8 cellular contexts compared by ENCODE assay signal in genomic region chr22:19730662-19731360, GRCh38. TPM values are rescaled to one million over a fixed set of nuclear protein-coding genes. Genes with fewer than 3 reads are reported as not detected.
DNase-seq lines count a peak whose midpoint lies in the region; ATAC-seq and TF ChIP-seq lines count a peak whose summit lies in the region.

No MANE protein-coding gene starts in this region.

- H3K36me3 Mint-ChIP-seq in glutamatergic neuron (ENCODE audit: unreplicated experiment), result no peaks in the 10 kb centered on the region

- H3K36me3 ChIP-seq in ovary (no peaks in the 10 kb centered on the region), testis (ENCODE audit: low read depth, missing control alignments) (no peaks in the 10 kb centered on the region)

- intact Hi-C loops in ovary (cut with DNase I), result loop anchor here (2.0 to 5.0 kb wide), 4 partner anchors 180 to 286 kb away; partner anchors contain the start of gene ARVCF (in 1 of the 4)
- intact Hi-C loops in testis (cut with DNase I; ENCODE audit: low total_unique reads), result loop anchor here (5.0 kb wide), 1 partner anchor 181 kb away; no protein-coding TSS in a partner anchor

- peak; percentile 95 for TF ChIP-seq CTCF in glutamatergic neuron (IDR thresholded peaks at IDR 0.05; ENCODE audit: partially characterized antibody, unreplicated experiment)
- TF ChIP-seq CTCF in ovary (IDR thresholded peaks at IDR 0.05), result peak; percentile 89 to 97 (median 95)
- TF ChIP-seq CTCF in testis (IDR thresholded peaks at IDR 0.05), result peak; percentile 85 to 93 (median 91)

- peak overlapping the region; percentile 14; the same call in 1 of the 2 replicates for H3K4me3 ChIP-seq in GM08714 (ENCODE audit: low read length)
- H3K4me3 ChIP-seq in ovary, result no peak overlapping the region
- H3K4me3 ChIP-seq in testis, result peak overlapping the region in 1 of 2 donors; percentile 14

- H3K27me3 Mint-ChIP-seq in glutamatergic neuron (ENCODE audit: unreplicated experiment), result peaks cover 31% of the 10 kb centered on the region

- H3K4me3 Mint-ChIP-seq in glutamatergic neuron (ENCODE audit: unreplicated experiment), result peak overlapping the region; percentile 72

- no peaks in the 10 kb centered on the region for H3K27me3 ChIP-seq in ovary
- no peaks in the 10 kb centered on the region for H3K27me3 ChIP-seq in testis

- DNase-seq in LoVo (ENCODE audit: low spot score), result peak; percentile 82
- DNase-seq in activated naive CD4-positive, alpha-beta T cell treated with anti-CD3 and anti-CD28 coated beads, Interleukin-2, amount 50 U/mL, for 16 hours, result peak; percentile 87
- DNase-seq in glutamatergic neuron, result peak; percentile 93
- DNase-seq in ovary, result peak; percentile 79 to 92 (median 89)
- peak; percentile 85 for DNase-seq in testis
- DNase-seq in NCI-H187 treated with DMSO at 0.1 percent for 48 hours (lab: John Stamatoyannopoulos, UW), result no peak

- no peak for TF ChIP-seq POLR2A in ovary (IDR thresholded peaks at IDR 0.05)
- TF ChIP-seq POLR2A in testis (IDR thresholded peaks at IDR 0.05), result no peak

- H3K9me3 ChIP-seq in ovary (no peaks in the 10 kb centered on the region), testis (no peaks in the 10 kb centered on the region)

- WGBS in ovary, 3 donors, result 2 to 5% (median 3%) methylated on average over 25 to 48 of the region's 48 CpGs
- WGBS in testis, 2 donors, result 29 to 40% methylated on average over 3 to 47 of the region's 48 CpGs

- ATAC-seq in SK-N-SH treated with all-trans-retinoic acid at 6 μM for 48 hours, result peak; percentile 95

- peaks cover 13% of the 10 kb centered on the region for H3K9me3 Mint-ChIP-seq in glutamatergic neuron (ENCODE audit: unreplicated experiment)

- no peak overlapping the region for H3K27ac Mint-ChIP-seq in glutamatergic neuron (ENCODE audit: unreplicated experiment)

- no peaks in the 10 kb centered on the region for H3K4me1 ChIP-seq in ovary (ENCODE audit: insufficient read depth)
- H3K4me1 ChIP-seq in testis, result no peaks in the 10 kb centered on the region

- H3K27ac ChIP-seq in ovary, result no peak overlapping the region
- H3K27ac ChIP-seq in testis, result no peak overlapping the region

- H3K4me1 Mint-ChIP-seq in glutamatergic neuron (ENCODE audit: low read depth, unreplicated experiment), result peaks cover 6% of the 10 kb centered on the region

- TF ChIP-seq EP300 in ovary (IDR thresholded peaks at IDR 0.05), result no peak

TF ChIP-seq in SK-N-SH treated with all-trans-retinoic acid at 6 μM for 48 hours, 23 proteins besides CTCF, POLR2A, EP300 and RAD21:
- TF ChIP-seq TCF4 (CRISPR knock-in tag; IDR thresholded peaks at IDR 0.05; ENCODE audit: borderline replicate concordance), result no peak
- TF ChIP-seq, protein P1, sequence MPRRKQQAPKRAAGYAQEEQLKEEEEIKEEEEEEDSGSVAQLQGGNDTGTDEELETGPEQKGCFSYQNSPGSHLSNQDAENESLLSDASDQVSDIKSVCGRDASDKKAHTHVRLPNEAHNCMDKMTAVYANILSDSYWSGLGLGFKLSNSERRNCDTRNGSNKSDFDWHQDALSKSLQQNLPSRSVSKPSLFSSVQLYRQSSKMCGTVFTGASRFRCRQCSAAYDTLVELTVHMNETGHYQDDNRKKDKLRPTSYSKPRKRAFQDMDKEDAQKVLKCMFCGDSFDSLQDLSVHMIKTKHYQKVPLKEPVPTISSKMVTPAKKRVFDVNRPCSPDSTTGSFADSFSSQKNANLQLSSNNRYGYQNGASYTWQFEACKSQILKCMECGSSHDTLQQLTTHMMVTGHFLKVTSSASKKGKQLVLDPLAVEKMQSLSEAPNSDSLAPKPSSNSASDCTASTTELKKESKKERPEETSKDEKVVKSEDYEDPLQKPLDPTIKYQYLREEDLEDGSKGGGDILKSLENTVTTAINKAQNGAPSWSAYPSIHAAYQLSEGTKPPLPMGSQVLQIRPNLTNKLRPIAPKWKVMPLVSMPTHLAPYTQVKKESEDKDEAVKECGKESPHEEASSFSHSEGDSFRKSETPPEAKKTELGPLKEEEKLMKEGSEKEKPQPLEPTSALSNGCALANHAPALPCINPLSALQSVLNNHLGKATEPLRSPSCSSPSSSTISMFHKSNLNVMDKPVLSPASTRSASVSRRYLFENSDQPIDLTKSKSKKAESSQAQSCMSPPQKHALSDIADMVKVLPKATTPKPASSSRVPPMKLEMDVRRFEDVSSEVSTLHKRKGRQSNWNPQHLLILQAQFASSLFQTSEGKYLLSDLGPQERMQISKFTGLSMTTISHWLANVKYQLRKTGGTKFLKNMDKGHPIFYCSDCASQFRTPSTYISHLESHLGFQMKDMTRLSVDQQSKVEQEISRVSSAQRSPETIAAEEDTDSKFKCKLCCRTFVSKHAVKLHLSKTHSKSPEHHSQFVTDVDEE (CRISPR knock-in tag; IDR thresholded peaks at IDR 0.05), result no peak

RNA-seq across cellular contexts. Expression of gene GP1BB, which starts 7.5 kb away (rescaled TPM):
- total RNA-seq in glutamatergic neuron (ENCODE audit: unreplicated experiment) (8.3 TPM), ovary (10 to 100 TPM in 1 of 7 donors, 1 to 10 TPM in 5, under 1 TPM in 1; 0.71 to 21.5 (median 8.4) TPM), testis (10 to 100 TPM; 28.0 to 65.1 TPM)
- polyA plus RNA-seq in ovary (1 to 10 TPM in 1 of 2 donors, not detected in 1; 3.7 TPM), testis (ENCODE audit: insufficient read depth, low read depth, low replicate concordance) (not detected)

RNA-seq across cellular contexts. Expression of gene SEPTIN5, which starts 16.5 kb away (rescaled TPM):
- total RNA-seq in glutamatergic neuron (ENCODE audit: unreplicated experiment), result 96.0 TPM
- 10 to 100 TPM; 21.0 to 55.0 (median 38.9) TPM for total RNA-seq in ovary
- polyA plus RNA-seq in ovary, result 10 to 100 TPM; 29.2 to 30.9 TPM
- total RNA-seq in testis, result 10 to 100 TPM; 68.9 to 89.3 TPM
- 33.9 TPM for polyA plus RNA-seq in testis (ENCODE audit: insufficient read depth, low read depth, low replicate concordance)

RNA-seq across cellular contexts. Expression of gene TBX1, which starts 29.8 kb away (rescaled TPM):
- 2.4 TPM for total RNA-seq in glutamatergic neuron (ENCODE audit: unreplicated experiment)
- 10 to 100 TPM in 1 of 7 donors, 1 to 10 TPM in 5, not detected in 1; 1.5 to 23.8 (median 2.9) TPM for total RNA-seq in ovary
- polyA plus RNA-seq in ovary, result 1 to 10 TPM; 1.2 to 3.2 TPM
- 10 to 100 TPM; 23.3 to 43.4 TPM for total RNA-seq in testis
- 18.1 TPM for polyA plus RNA-seq in testis (ENCODE audit: insufficient read depth, low read depth, low replicate concordance)
